In the genomic region with DNA sequence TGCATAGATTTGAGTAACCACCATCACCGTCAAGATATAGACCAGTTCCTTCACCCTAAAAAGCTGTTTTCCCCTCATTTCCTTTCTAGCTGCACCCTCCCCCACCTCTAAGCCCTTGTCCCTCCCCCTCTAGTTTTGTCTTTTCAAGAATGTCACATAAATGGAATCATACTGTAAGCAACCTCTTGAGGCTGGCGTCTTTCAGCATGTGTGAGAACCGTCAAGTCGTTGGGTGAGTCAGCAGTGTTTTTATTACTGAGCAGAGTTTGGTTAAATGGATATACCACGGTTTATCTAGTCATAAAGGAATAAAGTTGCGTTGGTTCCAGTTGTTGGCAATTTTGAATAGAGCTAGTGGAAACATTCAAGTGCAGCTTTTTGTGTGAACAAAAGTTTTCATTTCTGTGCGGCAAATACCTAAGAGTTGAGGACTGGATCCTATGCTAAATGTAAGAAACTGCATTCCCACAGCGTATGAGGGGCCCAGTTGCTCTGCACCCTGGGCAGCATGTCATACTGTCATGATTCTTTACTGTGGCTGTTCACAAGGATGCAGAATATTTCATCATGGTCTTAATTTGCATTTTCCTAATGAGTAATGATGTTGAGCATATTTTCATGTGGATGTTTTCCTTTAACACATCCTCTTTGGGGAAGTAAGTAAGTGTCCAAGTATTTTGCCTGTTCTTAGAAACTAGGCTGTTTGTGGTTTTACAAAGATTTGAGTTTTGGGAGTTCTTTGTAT, we compare ENCODE assay signal across 9 cellular contexts.
DNase-seq lines count a peak whose midpoint lies in the region; ATAC-seq and TF ChIP-seq lines count a peak whose summit lies in the region.
"Had no signal": no experiment of that assay in that cellular context is flagged by ENCODE, and none has a peak within 500 bp of the region (broad histone marks: within the 10 kb centered on the region; RNA-seq: fewer than 3 reads in every experiment).

No MANE protein-coding gene starts in this region.

- DNase-seq in Daoy (ENCODE audit: low read depth) (peak; percentile 57), NOMO-1 treated with DMSO at 0.1 percent for 48 hours (lab: John Stamatoyannopoulos, UW; ENCODE audit: unreplicated experiment) (peak; percentile 40), fibroblast of the aortic adventitia (ENCODE audit: low read depth) (peak; percentile 17), NCI-H1930 (lab: John Stamatoyannopoulos, UW) (no peak), cardiac septum (ENCODE audit: low spot score) (no peak)

- H3K4me3 ChIP-seq in fibroblast of the aortic adventitia (ENCODE audit: low read depth, low read length) = no peak overlapping the region

- TF ChIP-seq CTCF in fibroblast of the aortic adventitia (IDR thresholded peaks at IDR 0.05; ENCODE audit: insufficient read depth, low read length) = no peak

- intact Hi-C loops in cardiac septum (cut with DNase I) = no loop called here

- ATAC-seq in GM21786 (IDR thresholded peaks at IDR 0.05; ENCODE audit: unreplicated experiment) (peak; percentile 41), SK-N-SH treated with all-trans-retinoic acid at 6 μM for 48 hours (no peak), GM19328 (IDR thresholded peaks at IDR 0.05; ENCODE audit: unreplicated experiment) (no peak)
- ATAC-seq: HCT116 had no signal

TF ChIP-seq in SK-N-SH treated with all-trans-retinoic acid at 6 μM for 48 hours, 23 proteins besides CTCF, POLR2A, EP300 and RAD21:
- TF ChIP-seq ZNF70 (CRISPR knock-in tag; IDR thresholded peaks at IDR 0.05) = no peak
- no peak for TF ChIP-seq BACH2 (CRISPR knock-in tag; IDR thresholded peaks at IDR 0.05; ENCODE audit: borderline replicate concordance)
- TF ChIP-seq PPARA (CRISPR knock-in tag; IDR thresholded peaks at IDR 0.05; ENCODE audit: borderline replicate concordance) = no peak
- no peak for TF ChIP-seq GLIS3 (CRISPR knock-in tag; IDR thresholded peaks at IDR 0.05)
- TF ChIP-seq, protein P1, sequence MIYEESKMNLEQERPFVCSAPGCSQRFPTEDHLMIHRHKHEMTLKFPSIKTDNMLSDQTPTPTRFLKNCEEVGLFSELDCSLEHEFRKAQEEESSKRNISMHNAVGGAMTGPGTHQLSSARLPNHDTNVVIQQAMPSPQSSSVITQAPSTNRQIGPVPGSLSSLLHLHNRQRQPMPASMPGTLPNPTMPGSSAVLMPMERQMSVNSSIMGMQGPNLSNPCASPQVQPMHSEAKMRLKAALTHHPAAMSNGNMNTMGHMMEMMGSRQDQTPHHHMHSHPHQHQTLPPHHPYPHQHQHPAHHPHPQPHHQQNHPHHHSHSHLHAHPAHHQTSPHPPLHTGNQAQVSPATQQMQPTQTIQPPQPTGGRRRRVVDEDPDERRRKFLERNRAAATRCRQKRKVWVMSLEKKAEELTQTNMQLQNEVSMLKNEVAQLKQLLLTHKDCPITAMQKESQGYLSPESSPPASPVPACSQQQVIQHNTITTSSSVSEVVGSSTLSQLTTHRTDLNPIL (CRISPR knock-in tag; IDR thresholded peaks at IDR 0.05; ENCODE audit: low read depth) = no peak
- no peak for TF ChIP-seq ZFP30 (CRISPR knock-in tag; IDR thresholded peaks at IDR 0.05)
- no peak for TF ChIP-seq ISL1 (CRISPR knock-in tag; IDR thresholded peaks at IDR 0.05)
- TF ChIP-seq, protein P2, sequence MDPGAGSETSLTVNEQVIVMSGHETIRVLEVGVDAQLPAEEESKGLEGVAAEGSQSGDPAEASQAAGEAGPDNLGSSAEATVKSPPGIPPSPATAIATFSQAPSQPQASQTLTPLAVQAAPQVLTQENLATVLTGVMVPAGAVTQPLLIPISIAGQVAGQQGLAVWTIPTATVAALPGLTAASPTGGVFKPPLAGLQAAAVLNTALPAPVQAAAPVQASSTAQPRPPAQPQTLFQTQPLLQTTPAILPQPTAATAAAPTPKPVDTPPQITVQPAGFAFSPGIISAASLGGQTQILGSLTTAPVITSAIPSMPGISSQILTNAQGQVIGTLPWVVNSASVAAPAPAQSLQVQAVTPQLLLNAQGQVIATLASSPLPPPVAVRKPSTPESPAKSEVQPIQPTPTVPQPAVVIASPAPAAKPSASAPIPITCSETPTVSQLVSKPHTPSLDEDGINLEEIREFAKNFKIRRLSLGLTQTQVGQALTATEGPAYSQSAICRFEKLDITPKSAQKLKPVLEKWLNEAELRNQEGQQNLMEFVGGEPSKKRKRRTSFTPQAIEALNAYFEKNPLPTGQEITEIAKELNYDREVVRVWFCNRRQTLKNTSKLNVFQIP (CRISPR knock-in tag; IDR thresholded peaks at IDR 0.05; ENCODE audit: borderline replicate concordance, low read depth) = no peak
- TF ChIP-seq CSDC2 (CRISPR knock-in tag; IDR thresholded peaks at IDR 0.05) = no peak
- TF ChIP-seq SNAI2 (CRISPR knock-in tag; IDR thresholded peaks at IDR 0.05) = no peak
- TF ChIP-seq RARB (CRISPR knock-in tag; IDR thresholded peaks at IDR 0.05) = no peak
- TF ChIP-seq ARNTL (CRISPR knock-in tag; IDR thresholded peaks at IDR 0.05; ENCODE audit: borderline replicate concordance, low read depth) = no peak
- TF ChIP-seq ZNF565 (CRISPR knock-in tag; conservative IDR thresholded peaks at IDR 0.05; ENCODE audit: low read depth) = no peak
- TF ChIP-seq ZFP3 (CRISPR knock-in tag; IDR thresholded peaks at IDR 0.05) = no peak

Comparison
In these comparisons a context has a peak if more than half of its experiments do, and no peak if none do; other contexts are left out.
1. DNase-seq: peak in Daoy (single experiment), NOMO-1 treated with DMSO at 0.1 percent for 48 hours (single experiment) and fibroblast of the aortic adventitia (single experiment); none in NCI-H1930 (0 of 2) and cardiac septum (single experiment).